1 cellular context compared by ENCODE assay signal in genomic region chr2:97745474-97746172, GRCh38.
TF ChIP-seq lines count a peak whose summit lies in the region.

No MANE protein-coding gene starts in this region.

TF ChIP-seq in HepG2, 621 proteins besides CTCF, POLR2A, EP300 and RAD21 (continued from another document):
- TF ChIP-seq ZHX2 (IDR thresholded peaks at IDR 0.05; ENCODE audit: low read depth) (no peak), ZHX2 (CRISPR knock-in tag; IDR thresholded peaks at IDR 0.05; ENCODE audit: borderline replicate concordance) (no peak), FOXO1 (CRISPR knock-in tag; IDR thresholded peaks at IDR 0.05) (no peak), ZNF337 (CRISPR knock-in tag; IDR thresholded peaks at IDR 0.05; ENCODE audit: borderline replicate concordance, low read depth) (no peak), NFYB (CRISPR knock-in tag; IDR thresholded peaks at IDR 0.05) (no peak), ZBTB26 (CRISPR knock-in tag; IDR thresholded peaks at IDR 0.05; ENCODE audit: borderline replicate concordance) (no peak), ZBTB14 (CRISPR knock-in tag; IDR thresholded peaks at IDR 0.05) (no peak), ATRX (CRISPR knock-in tag; IDR thresholded peaks at IDR 0.05; ENCODE audit: borderline replicate concordance) (no peak), RELA (CRISPR knock-in tag; IDR thresholded peaks at IDR 0.05) (no peak), ZNF556 (CRISPR knock-in tag; IDR thresholded peaks at IDR 0.05; ENCODE audit: borderline replicate concordance) (no peak)
